ENCODE assay signal across 1 cellular context in the genomic region with DNA sequence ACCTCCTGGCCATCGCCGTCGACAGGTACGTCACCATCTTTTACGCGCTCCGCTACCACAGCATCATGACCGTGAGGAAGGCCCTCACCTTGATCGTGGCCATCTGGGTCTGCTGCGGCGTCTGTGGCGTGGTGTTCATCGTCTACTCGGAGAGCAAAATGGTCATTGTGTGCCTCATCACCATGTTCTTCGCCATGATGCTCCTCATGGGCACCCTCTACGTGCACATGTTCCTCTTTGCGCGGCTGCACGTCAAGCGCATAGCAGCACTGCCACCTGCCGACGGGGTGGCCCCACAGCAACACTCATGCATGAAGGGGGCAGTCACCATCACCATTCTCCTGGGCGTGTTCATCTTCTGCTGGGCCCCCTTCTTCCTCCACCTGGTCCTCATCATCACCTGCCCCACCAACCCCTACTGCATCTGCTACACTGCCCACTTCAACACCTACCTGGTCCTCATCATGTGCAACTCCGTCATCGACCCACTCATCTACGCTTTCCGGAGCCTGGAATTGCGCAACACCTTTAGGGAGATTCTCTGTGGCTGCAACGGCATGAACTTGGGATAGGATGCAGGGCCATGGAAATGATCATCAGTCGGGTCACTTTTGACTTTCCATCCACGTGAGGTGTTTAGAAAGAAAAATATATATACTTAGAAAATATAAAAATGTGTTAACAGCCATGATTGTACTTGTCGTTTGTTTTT.
TF ChIP-seq lines count a peak whose summit lies in the region.

No MANE protein-coding gene starts in this region.

TF ChIP-seq in K562, 482 proteins besides CTCF, POLR2A, EP300 and RAD21 (continued from another document):
- TF ChIP-seq, protein P1, sequence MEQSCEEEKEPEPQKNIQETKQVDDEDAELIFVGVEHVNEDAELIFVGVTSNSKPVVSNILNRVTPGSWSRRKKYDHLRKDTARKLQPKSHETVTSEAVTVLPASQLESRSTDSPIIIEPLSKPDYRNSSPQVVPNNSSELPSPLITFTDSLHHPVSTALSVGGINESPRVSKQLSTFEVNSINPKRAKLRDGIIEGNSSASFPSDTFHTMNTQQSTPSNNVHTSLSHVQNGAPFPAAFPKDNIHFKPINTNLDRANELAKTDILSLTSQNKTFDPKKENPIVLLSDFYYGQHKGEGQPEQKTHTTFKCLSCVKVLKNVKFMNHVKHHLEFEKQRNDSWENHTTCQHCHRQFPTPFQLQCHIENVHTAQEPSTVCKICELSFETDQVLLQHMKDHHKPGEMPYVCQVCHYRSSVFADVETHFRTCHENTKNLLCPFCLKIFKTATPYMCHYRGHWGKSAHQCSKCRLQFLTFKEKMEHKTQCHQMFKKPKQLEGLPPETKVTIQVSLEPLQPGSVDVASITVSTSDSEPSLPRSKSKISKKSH (CRISPR knock-in tag; IDR thresholded peaks at IDR 0.05), result no peak
- TF ChIP-seq CTBP1 (IDR thresholded peaks at IDR 0.05; ENCODE audit: borderline replicate concordance) (peak; percentile 34; the same call in 1 of the 2 replicates), CAMTA2 (CRISPR knock-in tag; conservative IDR thresholded peaks at IDR 0.05) (no peak)
